28 cellular contexts compared by ENCODE assay signal in the genomic region with DNA sequence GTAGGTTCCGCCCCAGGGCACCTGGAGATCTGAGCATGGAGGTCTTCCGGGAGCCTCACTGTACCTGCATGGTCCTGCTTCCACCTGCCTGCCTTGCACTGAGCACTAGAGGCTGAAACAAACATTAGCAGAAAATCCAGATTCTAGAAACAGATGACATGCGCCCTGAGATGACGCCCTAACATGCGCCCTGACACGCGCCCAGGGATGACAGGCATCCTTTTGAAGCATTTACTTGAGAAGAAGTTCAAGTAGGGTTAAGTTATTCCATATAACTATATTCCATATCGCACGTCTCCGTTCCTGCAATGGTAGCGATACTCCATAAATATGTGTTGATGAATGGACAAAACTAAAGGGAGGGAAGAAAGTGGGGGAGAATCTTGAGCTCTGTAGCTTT. TPM values are rescaled to one million over a fixed set of nuclear protein-coding genes. Genes with fewer than 3 reads are reported as not detected.
"Had no signal": no experiment of that assay in that cellular context is flagged by ENCODE, and none has a peak within 500 bp of the region (broad histone marks: within the 10 kb centered on the region; RNA-seq: fewer than 3 reads in every experiment).

No MANE protein-coding gene starts in this region.

- H3K9me3 ChIP-seq: gastrocnemius medialis had no signal

- DNase-seq: dermis blood vessel endothelial cell; dorsolateral prefrontal cortex; effector CD4-positive, alpha-beta T cell; effector memory CD4-positive, alpha-beta T cell; erythroblast; esophagus squamous epithelium; foreskin fibroblast; foreskin melanocyte; gastrocnemius medialis; glutamatergic neuron; head of caudate nucleus; heart right ventricle; hippocampal formation; left cardiac atrium; left lung; left ventricle myocardium superior; lower lobe of right lung; mesenchymal stem cell had no signal

- H3K4me3 ChIP-seq: coronary artery, dorsolateral prefrontal cortex, esophagus squamous epithelium, gastrocnemius medialis, heart right ventricle, left lung, lower lobe of right lung, mucosa of descending colon had no signal

- H3K27ac ChIP-seq: coronary artery, dorsolateral prefrontal cortex, epithelial cell of prostate, esophagus squamous epithelium, gastrocnemius medialis, heart right ventricle, left lung, lower lobe of right lung had no signal

- ATAC-seq: gastrocnemius medialis, heart right ventricle, left cardiac atrium, left lung, left ventricle myocardium superior, lower lobe of right lung had no signal

- H3K36me3 ChIP-seq: esophagus squamous epithelium, gastrocnemius medialis, heart right ventricle, left lung, lower lobe of right lung had no signal

- FAIRE-seq: colon, endometrium, islet of Langerhans, keratinocyte had no signal

- H3K27me3 ChIP-seq: gastrocnemius medialis had no signal

- H3K4me1 ChIP-seq: esophagus squamous epithelium, gastrocnemius medialis, heart right ventricle, left lung, lower lobe of right lung had no signal

RNA-seq across cellular contexts. Expression of gene ACTA1, which starts 13.7 kb away (rescaled TPM):
- total RNA-seq: glomerular endothelial cell, lung microvascular endothelial cell, mesenteric fat pad had no signal
